9 cellular contexts compared by ENCODE assay signal in genomic region chr2:233426619-233427342, GRCh38.
DNase-seq lines count a peak whose midpoint lies in the region; ATAC-seq and TF ChIP-seq lines count a peak whose summit lies in the region.
"Had no signal": no experiment of that assay in that cellular context is flagged by ENCODE, and none has a peak within 500 bp of the region (broad histone marks: within the 10 kb centered on the region; RNA-seq: fewer than 3 reads in every experiment).

No MANE protein-coding gene starts in this region.

- DNase-seq in AG09319 (ENCODE audit: extremely low read depth, low read depth) (peak; percentile 22), PC-3 (peak; percentile 90), non-pigmented ciliary epithelial cell (ENCODE audit: low read depth) (peak; percentile 97), Calu3 (no peak), HuH-7 (ENCODE audit: low spot score) (no peak), esophagus muscularis mucosa (ENCODE audit: extremely low spot score) (no peak), NCI-H524 treated with DMSO at 0.1 percent for 48 hours (lab: John Stamatoyannopoulos, UW) (no peak)
- DNase-seq: NCI-H2227 treated with DMSO at 0.1 percent for 48 hours had no signal

- peaks cover 9% of the 10 kb centered on the region for H3F3A ChIP-seq in PC-3 (ENCODE audit: low read length, unreplicated experiment)

- peaks cover 85% of the 10 kb centered on the region for H3K4me1 ChIP-seq in PC-3 (ENCODE audit: insufficient read depth, low read length)
- peaks cover 0 to 53% (median 12%) of the 10 kb centered on the region in 4 donors for H3K4me1 ChIP-seq in esophagus muscularis mucosa

- peak overlapping the region; percentile 18 for H3K4me3 Mint-ChIP-seq in activated naive CD8-positive, alpha-beta T cell
- no peak overlapping the region for H3K4me3 Mint-ChIP-seq in Calu3 (ENCODE audit: low read depth, unreplicated experiment)

- TF ChIP-seq CTCF in AG09319 (IDR thresholded peaks at IDR 0.05; ENCODE audit: low read depth, low read length) = no peak
- no peak for TF ChIP-seq CTCF in PC-3 (conservative IDR thresholded peaks at IDR 0.05; ENCODE audit: low read depth, low read length)
- no peak for TF ChIP-seq CTCF in Calu3 (IDR thresholded peaks at IDR 0.05; ENCODE audit: unreplicated experiment)
- TF ChIP-seq CTCF in esophagus muscularis mucosa (IDR thresholded peaks at IDR 0.05) = no peak

- H3K27me3 ChIP-seq in PC-3 (ENCODE audit: low read length) = no peaks in the 10 kb centered on the region
- H3K27me3 ChIP-seq in esophagus muscularis mucosa = no peaks in the 10 kb centered on the region

- peak overlapping the region; percentile 85 for H3K27ac Mint-ChIP-seq in activated naive CD8-positive, alpha-beta T cell
- H3K27ac Mint-ChIP-seq in Calu3 (ENCODE audit: unreplicated experiment) = no peak overlapping the region

- H3K4me2 ChIP-seq in PC-3 (ENCODE audit: low read length) = peak overlapping the region; percentile 18; the same call in 1 of the 2 replicates

- TF ChIP-seq POLR2A in esophagus muscularis mucosa (IDR thresholded peaks at IDR 0.05; ENCODE audit: low read depth) = no peak

- H3K9me3 Mint-ChIP-seq in activated naive CD8-positive, alpha-beta T cell (ENCODE audit: low read depth) = no peaks in the 10 kb centered on the region
- H3K9me3 Mint-ChIP-seq in Calu3 (ENCODE audit: low read depth, unreplicated experiment) = peaks cover 8% of the 10 kb centered on the region

- TF ChIP-seq EP300 in esophagus muscularis mucosa (IDR thresholded peaks at IDR 0.05) = no peak

- BruUV-seq in PC-3 (replicated peaks; lab: Mats Ljungman, UMichigan) (no TSS peak), Calu3 (replicated peaks; lab: Mats Ljungman, UMichigan) (no TSS peak)

- intact Hi-C loops in PC-3 (cut with micrococcal nuclease) = loop anchor here (10.0 kb wide), 1 partner anchor 132 kb away; no protein-coding TSS in a partner anchor
- intact Hi-C loops in Calu3 (cut with micrococcal nuclease; ENCODE audit: unreplicated experiment) = no loop called here
- intact Hi-C loops in esophagus muscularis mucosa (cut with DNase I) = no loop called here

- no peak overlapping the region for H2AFZ ChIP-seq in PC-3 (ENCODE audit: low read length)

- no peaks in the 10 kb centered on the region for H4K20me1 ChIP-seq in PC-3 (ENCODE audit: low read length)

- H3K4me3 ChIP-seq in PC-3 (ENCODE audit: low read length) = peak overlapping the region; percentile 18; the same call in 1 of the 2 replicates
- H3K4me3 ChIP-seq in esophagus muscularis mucosa = no peak overlapping the region

- 85% methylated on average over 7 of the region's 7 CpGs for WGBS in esophagus muscularis mucosa

- H3K36me3 ChIP-seq in PC-3 (ENCODE audit: low read depth, low read length) (peaks cover 40% of the 10 kb centered on the region), esophagus muscularis mucosa (no peaks in the 10 kb centered on the region)

- POLR2A ChIA-PET in PC-3 (lab: Charles Lee; ENCODE audit: unreplicated experiment) = no interaction called here

- H3K9ac ChIP-seq in PC-3 (ENCODE audit: low read length) = peak overlapping the region; percentile 30

- H3K27me3 Mint-ChIP-seq in activated naive CD8-positive, alpha-beta T cell = no peaks in the 10 kb centered on the region
- H3K27me3 Mint-ChIP-seq in Calu3 (ENCODE audit: unreplicated experiment) = no peaks in the 10 kb centered on the region

- H3K79me2 ChIP-seq in PC-3 (ENCODE audit: low read length) = peaks cover 94% of the 10 kb centered on the region

- H3K36me3 Mint-ChIP-seq in activated naive CD8-positive, alpha-beta T cell = peaks cover 21% of the 10 kb centered on the region
- peaks cover 28% of the 10 kb centered on the region for H3K36me3 Mint-ChIP-seq in Calu3 (ENCODE audit: insufficient read depth, unreplicated experiment)

- H3K4me1 Mint-ChIP-seq in activated naive CD8-positive, alpha-beta T cell (ENCODE audit: low read depth) = peaks cover 91% of the 10 kb centered on the region
- peaks cover 46% of the 10 kb centered on the region for H3K4me1 Mint-ChIP-seq in Calu3 (ENCODE audit: low read depth, unreplicated experiment)

- no peaks in the 10 kb centered on the region; the same call in 1 of the 2 replicates for H3K9me3 ChIP-seq in PC-3 (ENCODE audit: low read length)
- no peaks in the 10 kb centered on the region for H3K9me3 ChIP-seq in esophagus muscularis mucosa

- ATAC-seq in PC-3 = no peak; the same call in 1 of the 2 replicates

- H3K27ac ChIP-seq in PC-3 (ENCODE audit: low read length) (peak overlapping the region; percentile 90), esophagus muscularis mucosa (replicated peaks in 1 of 4) (no peak overlapping the region)

- H3K9me2 ChIP-seq in PC-3 (replicated peaks; ENCODE audit: low read length) = no peaks in the 10 kb centered on the region; the same call in 1 of the 2 replicates

- CTCF ChIA-PET in PC-3 (lab: Charles Lee) = no interaction called here
- CTCF ChIA-PET in Calu3 (lab: Charles Lee) = interaction anchor here (0.6 kb wide), 1 partner anchor 128 kb away, joined by 4 read pairs; no protein-coding TSS in a partner anchor

Comparison
In these comparisons a context has a peak if more than half of its experiments do, and no peak if none do; other contexts are left out.
1. DNase-seq: peak in AG09319 (single experiment), PC-3 (single experiment) and non-pigmented ciliary epithelial cell (single experiment); none in Calu3 (single experiment), HuH-7 (single experiment), esophagus muscularis mucosa (single experiment) and NCI-H524 treated with DMSO at 0.1 percent for 48 hours (single experiment).